In genomic region chr20:35698298-35699126, GRCh38 we compare ENCODE assay signal across 8 cellular contexts. TPM values are rescaled to one million over a fixed set of nuclear protein-coding genes. Genes with fewer than 3 reads are reported as not detected.
DNase-seq lines count a peak whose midpoint lies in the region; ATAC-seq and TF ChIP-seq lines count a peak whose summit lies in the region.

No MANE protein-coding gene starts in this region.

- H3K36me3 ChIP-seq in gastrocnemius medialis, result peaks cover 0 to 50% of the 10 kb centered on the region in 2 donors

- 6% methylated on average over 37 of the region's 37 CpGs for WGBS in right cardiac atrium

- H3K9me3 Mint-ChIP-seq in IgD-negative memory B cell, result no peaks in the 10 kb centered on the region
- no peaks in the 10 kb centered on the region for H3K9me3 Mint-ChIP-seq in activated naive CD8-positive, alpha-beta T cell (ENCODE audit: low read depth)

- peaks cover 3% of the 10 kb centered on the region for H3K36me3 Mint-ChIP-seq in IgD-negative memory B cell
- peaks cover 3% of the 10 kb centered on the region for H3K36me3 Mint-ChIP-seq in activated naive CD8-positive, alpha-beta T cell

- H3K27ac Mint-ChIP-seq in IgD-negative memory B cell, result peak overlapping the region; percentile 84 to 97 (median 86)
- H3K27ac Mint-ChIP-seq in activated naive CD8-positive, alpha-beta T cell, result peak overlapping the region; percentile 96

- in situ Hi-C loops in gastrocnemius medialis (cut with MboI; ENCODE audit: low sequenced_read_pairs in 4 of 4), result no loop called here

- ATAC-seq in GM19397 (IDR thresholded peaks at IDR 0.05; ENCODE audit: unreplicated experiment), result peak; percentile 39
- ATAC-seq in right cardiac atrium, result peak; percentile 56
- peak; percentile 43 to 44 for ATAC-seq in gastrocnemius medialis

- H3K9me3 ChIP-seq in right cardiac atrium (ENCODE audit: control insufficient read depth, low read length) (no peaks in the 10 kb centered on the region), gastrocnemius medialis (no peaks in the 10 kb centered on the region)

- H3K4me3 ChIP-seq in right cardiac atrium (ENCODE audit: low read length) (peak overlapping the region; percentile 53), gastrocnemius medialis (peak overlapping the region; percentile 85 to 95 (median 92))

- H3K4me1 ChIP-seq in right cardiac atrium (ENCODE audit: control insufficient read depth, insufficient read depth, low read length), result peaks cover 11% of the 10 kb centered on the region
- peaks cover 28 to 39% of the 10 kb centered on the region in 2 donors for H3K4me1 ChIP-seq in gastrocnemius medialis

- H3K27ac ChIP-seq in C4-2B (peak overlapping the region; percentile 84), right cardiac atrium (ENCODE audit: low read length) (peak overlapping the region; percentile 72), gastrocnemius medialis (peak overlapping the region; percentile 88 to 97 (median 96))

- TF ChIP-seq CTCF in C4-2B (conservative IDR thresholded peaks at IDR 0.05), result no peak
- TF ChIP-seq CTCF in gastrocnemius medialis (IDR thresholded peaks at IDR 0.05 in 4 of 5, conservative IDR thresholded peaks at IDR 0.05 in 1 of 5), result no peak

- no peak for TF ChIP-seq POLR2A in gastrocnemius medialis (IDR thresholded peaks at IDR 0.05)

- H3K4me1 Mint-ChIP-seq in IgD-negative memory B cell, result peaks cover 21 to 32% (median 30%) of the 10 kb centered on the region in 3 donors
- peaks cover 39% of the 10 kb centered on the region for H3K4me1 Mint-ChIP-seq in activated naive CD8-positive, alpha-beta T cell (ENCODE audit: low read depth)

- H3K27me3 Mint-ChIP-seq in IgD-negative memory B cell, result no peaks in the 10 kb centered on the region
- no peaks in the 10 kb centered on the region for H3K27me3 Mint-ChIP-seq in activated naive CD8-positive, alpha-beta T cell

- H3K27me3 ChIP-seq in right cardiac atrium (ENCODE audit: control insufficient read depth, insufficient read depth), result no peaks in the 10 kb centered on the region
- H3K27me3 ChIP-seq in gastrocnemius medialis, result no peaks in the 10 kb centered on the region

- no peak for DNase-seq in right cardiac atrium
- DNase-seq in gastrocnemius medialis, result peak in 1 of 2 donors; percentile 36
- DNase-seq in NCI-H1048 (lab: John Stamatoyannopoulos, UW), result no peak
- no peak for DNase-seq in NCI-H2107 (lab: John Stamatoyannopoulos, UW)

- intact Hi-C loops in right cardiac atrium (cut with DNase I) (loop anchor here in 1 of 4 donors (5.0 kb wide), 1 partner anchor 34 kb away; no protein-coding TSS in a partner anchor), gastrocnemius medialis (cut with DNase I; ENCODE audit: low total_unique reads) (loop anchor here (1.0 kb wide), 3 partner anchors 33 to 186 kb away; no protein-coding TSS in a partner anchor)

- peak overlapping the region; percentile 94 to 96 (median 95) for H3K4me3 Mint-ChIP-seq in IgD-negative memory B cell
- H3K4me3 Mint-ChIP-seq in activated naive CD8-positive, alpha-beta T cell, result peak overlapping the region; percentile 99

RNA-seq across cellular contexts. Expression of gene NFS1, which starts 0.6 kb away (rescaled TPM):
- polyA plus RNA-seq in IgD-negative memory B cell (18.1 TPM), right cardiac atrium (36.5 TPM)
- total RNA-seq in right cardiac atrium (10 to 100 TPM; 29.2 to 41.7 (median 35.2) TPM), gastrocnemius medialis (10 to 100 TPM; 31.5 to 85.8 (median 37.2) TPM)

RNA-seq across cellular contexts. Expression of gene ROMO1, which starts 0.7 kb away (rescaled TPM):
- polyA plus RNA-seq in IgD-negative memory B cell (323 TPM), right cardiac atrium (379 TPM)
- total RNA-seq in right cardiac atrium (100 to 1,000 TPM; 156 to 187 (median 168) TPM), gastrocnemius medialis (100 to 1,000 TPM; 213 to 491 (median 309) TPM)

RNA-seq across cellular contexts. Expression of gene CPNE1, which starts 33.8 kb away (rescaled TPM):
- polyA plus RNA-seq in IgD-negative memory B cell (306 TPM), right cardiac atrium (63.2 TPM)
- total RNA-seq in right cardiac atrium (10 to 100 TPM; 67.5 to 82.7 (median 77.9) TPM), gastrocnemius medialis (10 to 100 TPM; 37.3 to 60.7 (median 50.1) TPM)

RNA-seq across cellular contexts. Expression of gene RBM12, which starts 33.8 kb away (rescaled TPM):
- polyA plus RNA-seq in IgD-negative memory B cell (36.9 TPM), right cardiac atrium (8.7 TPM)
- total RNA-seq in right cardiac atrium (10 to 100 TPM; 46.1 to 59.1 (median 53.6) TPM), gastrocnemius medialis (10 to 100 TPM in 3 of 4 donors, 1 to 10 TPM in 1; 9.8 to 23.7 (median 20.7) TPM)

RNA-seq across cellular contexts. Expression of gene RBM39, which starts 43.5 kb away (rescaled TPM):
- polyA plus RNA-seq in IgD-negative memory B cell (191 TPM), right cardiac atrium (143 TPM)
- total RNA-seq in right cardiac atrium (100 to 1,000 TPM; 163 to 173 (median 167) TPM), gastrocnemius medialis (100 to 1,000 TPM in 3 of 4 donors, 10 to 100 TPM in 1; 98.5 to 165 (median 130) TPM)
